ENCODE assay signal across 19 cellular contexts in genomic region chr1:236315518-236315917, GRCh38. TPM values are rescaled to one million over a fixed set of nuclear protein-coding genes. Genes with fewer than 3 reads are reported as not detected.
DNase-seq lines count a peak whose midpoint lies in the region; ATAC-seq, FAIRE-seq and TF ChIP-seq lines count a peak whose summit lies in the region.
"Had no signal": no experiment of that assay in that cellular context is flagged by ENCODE, and none has a peak within 500 bp of the region (broad histone marks: within the 10 kb centered on the region; RNA-seq: fewer than 3 reads in every experiment).

No MANE protein-coding gene starts in this region.

- H2BK120ac ChIP-seq in H9 (ENCODE audit: low read depth, low read length, poor library complexity, severe bottlenecking) = no peak overlapping the region

- CTCF ChIA-PET in A549 (lab: Yijun Ruan, JAX) = interaction anchor here (1.4 kb wide), 1 partner anchor 10 kb away, joined by 3 read pairs; no protein-coding TSS in a partner anchor

- H2BK5ac ChIP-seq in H9 (ENCODE audit: insufficient read length, low read length) = no peak overlapping the region

- H3K4me2 ChIP-seq in A549 = no peak overlapping the region
- no peak overlapping the region for H3K4me2 ChIP-seq in H9 (ENCODE audit: insufficient read depth, insufficient read length, low read length)
- H3K4me2 ChIP-seq in astrocyte (ENCODE audit: low read length) = no peak overlapping the region
- H3K4me2 ChIP-seq: BLaER1 treated with 17β-estradiol and CSF1 and Interleukin-3, amounts not matched to agents 10 nM and 100 nM had no signal

- TF ChIP-seq CTCF in A549 (IDR thresholded peaks at IDR 0.05) (no peak), H9 (conservative IDR thresholded peaks at IDR 0.05) (no peak), astrocyte (IDR thresholded peaks at IDR 0.05; ENCODE audit: insufficient read depth, low read depth, low read length) (no peak)

- no peak overlapping the region for H3K23ac ChIP-seq in H9 (ENCODE audit: insufficient read length, low read depth, low read length)

- H2AK5ac ChIP-seq in H9 (ENCODE audit: insufficient read length, low read length) = no peak overlapping the region

- H4K8ac ChIP-seq in H9 (replicated peaks; ENCODE audit: insufficient read length, low read depth, low read length) = no peak overlapping the region

- no peaks in the 10 kb centered on the region for H3K36me3 ChIP-seq in astrocyte (ENCODE audit: insufficient read depth, low read length)
- H3K36me3 ChIP-seq: BLaER1 treated with 17β-estradiol and CSF1 and Interleukin-3, amounts not matched to agents 10 nM and 100 nM had no signal

- peak; percentile 28 for FAIRE-seq in A549 (lab: Jason Lieb, UNC)
- no peak for FAIRE-seq in astrocyte (lab: Jason Lieb, UNC)
- peak; percentile 24 for FAIRE-seq in islet of Langerhans (lab: Jason Lieb, UNC)
- FAIRE-seq: GM12878, HTR-8/SVneo had no signal

- TF ChIP-seq EP300 in A549 (IDR thresholded peaks at IDR 0.05) = no peak

- H4K91ac ChIP-seq in H9 (ENCODE audit: insufficient read length, low read depth, low read length) = no peak overlapping the region

- intact Hi-C loops in head of caudate nucleus (cut with DNase I) = no loop called here

- H4K20me1 ChIP-seq in H9 (ENCODE audit: control insufficient read depth, insufficient read depth, insufficient read length) = no peaks in the 10 kb centered on the region
- H4K20me1 ChIP-seq in astrocyte (ENCODE audit: insufficient read depth, low read length) = no peaks in the 10 kb centered on the region
- H4K20me1 ChIP-seq: BLaER1 treated with 17β-estradiol and CSF1 and Interleukin-3, amounts not matched to agents 10 nM and 100 nM had no signal

- H3K27ac Mint-ChIP-seq in H9 = peak overlapping the region in 2 of 3 experiments; percentile 35 to 50; a peak in 3 of 7 replicates
- H3K27ac Mint-ChIP-seq in astrocyte (ENCODE audit: unreplicated experiment) = peak overlapping the region; percentile 7
- H3K27ac Mint-ChIP-seq: B cell; CD8-positive, alpha-beta T cell had no signal

- no peaks in the 10 kb centered on the region for H3K79me1 ChIP-seq in H9 (ENCODE audit: insufficient read depth, low read depth, low read length, poor library complexity, severe bottlenecking)

- H2AFZ ChIP-seq in H9 (ENCODE audit: low read length) = no peak overlapping the region
- no peak overlapping the region for H2AFZ ChIP-seq in astrocyte (ENCODE audit: low read depth, low read length)

- no peaks in the 10 kb centered on the region for H3K23me2 ChIP-seq in H9 (ENCODE audit: insufficient read length, low read depth, low read length, poor library complexity, severe bottlenecking)

- no peak for ATAC-seq in A549
- ATAC-seq: CD8-positive, alpha-beta T cell; GM12878 had no signal

- H3K4me3 Mint-ChIP-seq in H9 = no peak overlapping the region
- no peak overlapping the region for H3K4me3 Mint-ChIP-seq in astrocyte (ENCODE audit: unreplicated experiment)
- H3K4me3 Mint-ChIP-seq: B cell; CD8-positive, alpha-beta T cell had no signal

- no peaks in the 10 kb centered on the region for H3K27me3 ChIP-seq in H9 (ENCODE audit: insufficient read depth, low read length)
- no peaks in the 10 kb centered on the region for H3K27me3 ChIP-seq in astrocyte (ENCODE audit: insufficient read depth, low read length)
- H3K27me3 ChIP-seq: BLaER1 treated with 17β-estradiol and CSF1 and Interleukin-3, amounts not matched to agents 10 nM and 100 nM had no signal

- H2BK12ac ChIP-seq in H9 (ENCODE audit: insufficient read length, low read depth, low read length) = no peak overlapping the region

- no peak overlapping the region for H3K56ac ChIP-seq in H9 (ENCODE audit: insufficient read length, low read depth, low read length)

- H3K9me3 Mint-ChIP-seq in H9 (no peaks in the 10 kb centered on the region), astrocyte (ENCODE audit: unreplicated experiment) (no peaks in the 10 kb centered on the region)
- H3K9me3 Mint-ChIP-seq: CD8-positive, alpha-beta T cell had no signal

- H3K36me3 Mint-ChIP-seq in H9 (ENCODE audit: insufficient read depth in 1 of 3, low read depth in 3 of 3) (no peaks in the 10 kb centered on the region), astrocyte (ENCODE audit: low read depth, unreplicated experiment) (no peaks in the 10 kb centered on the region)
- H3K36me3 Mint-ChIP-seq: CD8-positive, alpha-beta T cell had no signal

- TF ChIP-seq POLR2A in A549 (IDR thresholded peaks at IDR 0.05; ENCODE audit: low read length) = no peak

- H3K27me3 Mint-ChIP-seq in H9 (ENCODE audit: low read depth) = no peaks in the 10 kb centered on the region
- H3K27me3 Mint-ChIP-seq in astrocyte (ENCODE audit: low read depth, unreplicated experiment) = peaks cover 5% of the 10 kb centered on the region

- H3K4ac ChIP-seq in H9 (ENCODE audit: low read depth, low read length) = no peak overlapping the region

- H3K4me1 ChIP-seq in A549 (no peaks in the 10 kb centered on the region), H9 (ENCODE audit: insufficient read depth, low read length) (no peaks in the 10 kb centered on the region; the same call in 1 of the 2 replicates), astrocyte (ENCODE audit: insufficient read depth, low read length) (no peaks in the 10 kb centered on the region)
- H3K4me1 ChIP-seq: BLaER1 treated with 17β-estradiol and CSF1 and Interleukin-3, amounts not matched to agents 10 nM and 100 nM had no signal

- H3K79me2 ChIP-seq in H9 (ENCODE audit: insufficient read depth, low read length) (no peaks in the 10 kb centered on the region), astrocyte (ENCODE audit: insufficient read depth, low read length) (no peaks in the 10 kb centered on the region)

- 76% methylated on average over 2 of the region's 2 CpGs for WGBS in A549 (ENCODE audit: missing lambda C conversion rate)
- no CpG with 5 or more reads among the region's 2 CpGs for WGBS in H9 (ENCODE audit: extremely low coverage, insufficient read length, low lambda C conversion rate)

- no peak overlapping the region for H3K4me3 ChIP-seq in A549
- H3K4me3 ChIP-seq in astrocyte (ENCODE audit: insufficient read depth, low read depth, low read length) = no peak overlapping the region
- H3K4me3 ChIP-seq: BLaER1 treated with 17β-estradiol and CSF1 and Interleukin-3, amounts not matched to agents 10 nM and 100 nM; GM12878 had no signal

- DNase-seq in A549 (ENCODE audit: low read depth in 1 of 2, low spot score in 1 of 2) (no peak), H9 (no peak), astrocyte (ENCODE audit: low read depth) (no peak), nucleus accumbens (lab: John Stamatoyannopoulos, UW) (no peak), head of caudate nucleus (no peak)
- no peak for DNase-seq in NK-92 treated with Interleukin-12 subunit alpha and Interleukin-12 subunit beta, amount 100 ng/mL, for 24 hours (lab: John Stamatoyannopoulos, UW)
- DNase-seq: 8988T; Calu3; CD8-positive, alpha-beta T cell; DMS79 treated with DMSO at 0.1 percent for 48 hours; EL; HCEC 1CT; IMR-90 had no signal

- no peak for TF ChIP-seq RAD21 in A549 (conservative IDR thresholded peaks at IDR 0.05 in 1 of 2, IDR thresholded peaks at IDR 0.05 in 1 of 2)

- H2BK20ac ChIP-seq in H9 (ENCODE audit: low read depth, low read length, poor library complexity, severe bottlenecking) = no peak overlapping the region

- no peaks in the 10 kb centered on the region for H3K9me3 ChIP-seq in A549
- H3K9me3 ChIP-seq in H9 (ENCODE audit: control insufficient read depth, low read depth, low read length) = no peaks in the 10 kb centered on the region
- H3K9me3 ChIP-seq in astrocyte (ENCODE audit: insufficient read depth, low read depth, low read length) = no peaks in the 10 kb centered on the region
- H3K9me3 ChIP-seq: BLaER1 treated with 17β-estradiol and CSF1 and Interleukin-3, amounts not matched to agents 10 nM and 100 nM had no signal

- no peak overlapping the region for H2BK15ac ChIP-seq in H9 (ENCODE audit: low read depth, low read length)

- no peak overlapping the region for H3K18ac ChIP-seq in H9 (ENCODE audit: insufficient read length, low read depth, low read length)

- POLR2A ChIA-PET in A549 (lab: Yijun Ruan, JAX) = no interaction called here

- H4K5ac ChIP-seq in H9 (ENCODE audit: insufficient read length, low read depth, low read length) = no peak overlapping the region

- H3T11ph ChIP-seq in H9 (ENCODE audit: low read length) = no peak overlapping the region

- H3K9ac ChIP-seq in H9 (ENCODE audit: extremely low read depth, insufficient read length, low read length) = no peak overlapping the region
- no peak overlapping the region for H3K9ac ChIP-seq in astrocyte (ENCODE audit: low read length)
- H3K9ac ChIP-seq: BLaER1 treated with 17β-estradiol and CSF1 and Interleukin-3, amounts not matched to agents 10 nM and 100 nM had no signal

- H3K27ac ChIP-seq in A549 (no peak overlapping the region), H9 (ENCODE audit: insufficient read length, low read depth, low read length) (no peak overlapping the region), astrocyte (ENCODE audit: low read depth, low read length) (no peak overlapping the region)
- H3K27ac ChIP-seq: BLaER1 treated with 17β-estradiol and CSF1 and Interleukin-3, amounts not matched to agents 10 nM and 100 nM; HL-60 had no signal

- H3K4me1 Mint-ChIP-seq in H9 (peaks cover 12 to 15% of the 10 kb centered on the region in 2 experiments), astrocyte (ENCODE audit: low read depth, unreplicated experiment) (peaks cover 7% of the 10 kb centered on the region)
- H3K4me1 Mint-ChIP-seq: B cell had no signal

- H3K14ac ChIP-seq in H9 (ENCODE audit: insufficient read depth, low read length) = no peak overlapping the region

TF ChIP-seq in A549, 52 proteins besides CTCF, POLR2A, EP300 and RAD21 (continues in another document):
- TF ChIP-seq FOSB (CRISPR knock-in tag; IDR thresholded peaks at IDR 0.05) (no peak), JUN (IDR thresholded peaks at IDR 0.05) (no peak), ZFP36 (IDR thresholded peaks at IDR 0.05; ENCODE audit: borderline replicate concordance, partially characterized antibody) (no peak), NPAS2 (CRISPR knock-in tag; IDR thresholded peaks at IDR 0.05; ENCODE audit: borderline replicate concordance) (no peak), RNF2 (IDR thresholded peaks at IDR 0.05; ENCODE audit: borderline replicate concordance, low read depth) (no peak), TP53 (CRISPR knock-in tag; IDR thresholded peaks at IDR 0.05) (no peak), HOXB13 (CRISPR knock-in tag; IDR thresholded peaks at IDR 0.05; ENCODE audit: low read depth) (no peak), POLR2AphosphoS2 (conservative IDR thresholded peaks at IDR 0.05; ENCODE audit: low read length) (no peak)
- TF ChIP-seq, protein P1, sequence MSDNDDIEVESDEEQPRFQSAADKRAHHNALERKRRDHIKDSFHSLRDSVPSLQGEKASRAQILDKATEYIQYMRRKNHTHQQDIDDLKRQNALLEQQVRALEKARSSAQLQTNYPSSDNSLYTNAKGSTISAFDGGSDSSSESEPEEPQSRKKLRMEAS (IDR thresholded peaks at IDR 0.05) = no peak

RNA-seq across cellular contexts. Expression of gene ERO1B, which starts 33.8 kb away (rescaled TPM):
- polyA plus RNA-seq in A549 (2011; rRNA removed) (7.7 and 9.8 TPM in 2 replicates), A549 (2017; fragmentation: RNase III; extraction: RNeasy Plus Mini Kit Qiagen cat#74134 plus additional on column Dnase treatment) (2.7 to 3.2 TPM (median 3.2 TPM) in 3 replicates)
- 0.75 and 1.0 TPM in 2 replicates for polyA plus RNA-seq in A549 (2012; cell fraction: cytosol; rRNA removed)
- polyA plus RNA-seq in A549 (2012; cell fraction: nucleus; rRNA removed) = 0.94 and 1.6 TPM in 2 replicates
- polyA minus RNA-seq in A549 (2011; rRNA and poly(A)+ RNA removed) = 1.5 and 1.7 TPM in 2 replicates
- total RNA-seq in H9 (2021) (1.3 and 1.5 TPM in 2 replicates), astrocyte (1.5 and 2.0 TPM in 2 replicates)
